8 cellular contexts compared by ENCODE assay signal in the genomic region with DNA sequence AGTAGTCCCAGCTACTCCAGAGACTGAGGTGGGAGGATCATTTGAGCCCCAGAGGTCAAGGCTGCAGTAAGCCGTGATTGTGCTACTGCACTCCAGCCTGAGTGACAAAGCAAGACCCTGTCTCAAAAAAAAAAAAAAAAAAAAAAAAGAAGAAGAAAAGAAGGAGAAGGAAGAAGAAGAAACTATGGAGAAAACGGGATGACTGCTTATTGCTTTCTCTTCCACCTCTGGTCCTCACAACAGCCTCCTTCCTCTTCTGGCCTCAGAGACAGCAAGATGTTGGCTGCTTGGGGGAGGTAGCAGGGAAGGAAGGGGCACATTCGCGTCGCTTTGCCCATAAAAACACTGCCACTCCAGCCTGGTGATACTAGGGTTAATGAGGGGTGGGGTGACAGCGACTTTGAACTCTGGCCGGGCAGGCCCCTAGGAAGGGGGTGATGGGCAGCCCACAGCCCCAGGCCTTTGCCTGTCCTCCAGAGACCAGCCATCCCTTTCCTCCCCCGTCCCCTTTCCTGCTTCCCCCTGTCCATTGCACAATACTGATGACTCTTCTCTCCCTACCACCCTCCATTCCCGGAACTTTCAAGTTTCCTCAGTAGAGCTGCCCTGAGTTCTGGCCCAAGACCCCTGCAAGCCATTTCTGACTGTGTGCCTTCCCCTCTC. TPM values are rescaled to one million over a fixed set of nuclear protein-coding genes. Genes with fewer than 3 reads are reported as not detected.
DNase-seq lines count a peak whose midpoint lies in the region; ATAC-seq and TF ChIP-seq lines count a peak whose summit lies in the region.

No MANE protein-coding gene starts in this region.

- H3K4me3 Mint-ChIP-seq in activated T-cell treated with anti-CD3 and anti-CD28 coated beads, Interleukin-2, amount 50 U/mL, for 24 hours = peak overlapping the region; percentile 79
- peak overlapping the region; percentile 91 for H3K4me3 Mint-ChIP-seq in activated T-helper 2 cell treated with anti-CD3 and anti-CD28 coated beads, Interferon-gamma antibody, Interleukin-2, Interleukin-4, amounts not matched to agents 10 μg/mL and 5 μg/mL and 100 μg/mL, durations not matched to agents 14 hours and 24 hours and 36 hours (ENCODE audit: low read depth)
- H3K4me3 Mint-ChIP-seq in type B pancreatic cell = peak overlapping the region; percentile 57

- H3K4me1 Mint-ChIP-seq in activated T-cell treated with anti-CD3 and anti-CD28 coated beads, Interleukin-2, amount 50 U/mL, for 24 hours (ENCODE audit: low read depth) = peaks cover 55% of the 10 kb centered on the region
- peaks cover 47% of the 10 kb centered on the region for H3K4me1 Mint-ChIP-seq in activated T-helper 2 cell treated with anti-CD3 and anti-CD28 coated beads, Interferon-gamma antibody, Interleukin-2, Interleukin-4, amounts not matched to agents 10 μg/mL and 5 μg/mL and 100 μg/mL, durations not matched to agents 14 hours and 24 hours and 36 hours (ENCODE audit: low read depth)
- H3K4me1 Mint-ChIP-seq in type B pancreatic cell (ENCODE audit: unreplicated experiment) = peaks cover 28% of the 10 kb centered on the region

- peaks cover 41% of the 10 kb centered on the region for H3K36me3 Mint-ChIP-seq in activated T-cell treated with anti-CD3 and anti-CD28 coated beads, Interleukin-2, amount 50 U/mL, for 24 hours (ENCODE audit: low read depth)
- H3K36me3 Mint-ChIP-seq in activated T-helper 2 cell treated with anti-CD3 and anti-CD28 coated beads, Interferon-gamma antibody, Interleukin-2, Interleukin-4, amounts not matched to agents 10 μg/mL and 5 μg/mL and 100 μg/mL, durations not matched to agents 14 hours and 24 hours and 36 hours (ENCODE audit: low read depth) = peaks cover 26% of the 10 kb centered on the region
- no peaks in the 10 kb centered on the region for H3K36me3 Mint-ChIP-seq in type B pancreatic cell

- ATAC-seq in HG03025 (IDR thresholded peaks at IDR 0.05; ENCODE audit: low FRiP score, unreplicated experiment) = no peak
- ATAC-seq in HG02870 (IDR thresholded peaks at IDR 0.05; ENCODE audit: unreplicated experiment) = no peak
- no peak for ATAC-seq in GM18858 (IDR thresholded peaks at IDR 0.05; ENCODE audit: unreplicated experiment)

- H3K9me3 Mint-ChIP-seq in activated T-cell treated with anti-CD3 and anti-CD28 coated beads, Interleukin-2, amount 50 U/mL, for 24 hours = no peaks in the 10 kb centered on the region
- no peaks in the 10 kb centered on the region for H3K9me3 Mint-ChIP-seq in activated T-helper 2 cell treated with anti-CD3 and anti-CD28 coated beads, Interferon-gamma antibody, Interleukin-2, Interleukin-4, amounts not matched to agents 10 μg/mL and 5 μg/mL and 100 μg/mL, durations not matched to agents 14 hours and 24 hours and 36 hours
- no peaks in the 10 kb centered on the region for H3K9me3 Mint-ChIP-seq in type B pancreatic cell

- no peak for TF ChIP-seq CTCF in type B pancreatic cell (conservative IDR thresholded peaks at IDR 0.05)

- intact Hi-C loops in activated T-helper 2 cell treated with anti-CD3 and anti-CD28 coated beads, Interferon-gamma antibody, Interleukin-2, Interleukin-4, amounts not matched to agents 10 μg/mL and 5 μg/mL and 100 μg/mL, durations not matched to agents 14 hours and 24 hours and 36 hours (cut with micrococcal nuclease) = no loop called here

- H3K27ac Mint-ChIP-seq in activated T-cell treated with anti-CD3 and anti-CD28 coated beads, Interleukin-2, amount 50 U/mL, for 24 hours = peak overlapping the region; percentile 93
- H3K27ac Mint-ChIP-seq in activated T-helper 2 cell treated with anti-CD3 and anti-CD28 coated beads, Interferon-gamma antibody, Interleukin-2, Interleukin-4, amounts not matched to agents 10 μg/mL and 5 μg/mL and 100 μg/mL, durations not matched to agents 14 hours and 24 hours and 36 hours = peak overlapping the region; percentile 71
- no peak overlapping the region for H3K27ac Mint-ChIP-seq in type B pancreatic cell

- H3K27me3 Mint-ChIP-seq in activated T-cell treated with anti-CD3 and anti-CD28 coated beads, Interleukin-2, amount 50 U/mL, for 24 hours = no peaks in the 10 kb centered on the region
- no peaks in the 10 kb centered on the region for H3K27me3 Mint-ChIP-seq in activated T-helper 2 cell treated with anti-CD3 and anti-CD28 coated beads, Interferon-gamma antibody, Interleukin-2, Interleukin-4, amounts not matched to agents 10 μg/mL and 5 μg/mL and 100 μg/mL, durations not matched to agents 14 hours and 24 hours and 36 hours (ENCODE audit: low read depth)
- H3K27me3 Mint-ChIP-seq in type B pancreatic cell = peaks cover 15% of the 10 kb centered on the region

- DNase-seq in activated T-cell treated with anti-CD3 and anti-CD28 coated beads, Interleukin-2, amount 50 U/mL, for 24 hours = no peak
- DNase-seq in activated T-cell treated with anti-CD3 and anti-CD28 coated beads for 4 hours (no peak), islet precursor cell (peak; percentile 57), type B pancreatic cell (ENCODE audit: extremely low spot score, unreplicated experiment) (no peak)
- no peak for DNase-seq in activated T-helper 2 cell treated with anti-CD3 and anti-CD28 coated beads, Interferon-gamma antibody, Interleukin-2, Interleukin-4, amounts not matched to agents 10 μg/mL and 5 μg/mL and 100 μg/mL, durations not matched to agents 14 hours and 24 hours and 36 hours (ENCODE audit: low spot score)

RNA-seq across cellular contexts. Expression of a gene that starts 2.0 kb away (rescaled TPM):
- total RNA-seq in activated T-helper 2 cell treated with anti-CD3 and anti-CD28 coated beads, Interferon-gamma antibody, Interleukin-2, Interleukin-4, amounts not matched to agents 10 μg/mL and 5 μg/mL and 100 μg/mL, durations not matched to agents 14 hours and 24 hours and 36 hours = 60.7 and 67.5 TPM in 2 replicates
- 44.5 and 86.1 TPM in 2 replicates for total RNA-seq in type B pancreatic cell (ENCODE audit: low replicate concordance)

RNA-seq across cellular contexts. Expression of a gene that starts 13.7 kb away (rescaled TPM):
- total RNA-seq in activated T-helper 2 cell treated with anti-CD3 and anti-CD28 coated beads, Interferon-gamma antibody, Interleukin-2, Interleukin-4, amounts not matched to agents 10 μg/mL and 5 μg/mL and 100 μg/mL, durations not matched to agents 14 hours and 24 hours and 36 hours = 14.8 and 15.1 TPM in 2 replicates
- total RNA-seq in type B pancreatic cell (ENCODE audit: low replicate concordance) = 14.8 and 19.0 TPM in 2 replicates

RNA-seq across cellular contexts. Expression of a gene that starts 15.8 kb away (rescaled TPM):
- 10.6 and 13.4 TPM in 2 replicates for total RNA-seq in activated T-helper 2 cell treated with anti-CD3 and anti-CD28 coated beads, Interferon-gamma antibody, Interleukin-2, Interleukin-4, amounts not matched to agents 10 μg/mL and 5 μg/mL and 100 μg/mL, durations not matched to agents 14 hours and 24 hours and 36 hours
- total RNA-seq in type B pancreatic cell (ENCODE audit: low replicate concordance) = 7.8 and 9.3 TPM in 2 replicates

RNA-seq across cellular contexts. Expression of a gene that starts 17.0 kb away (rescaled TPM):
- total RNA-seq in activated T-helper 2 cell treated with anti-CD3 and anti-CD28 coated beads, Interferon-gamma antibody, Interleukin-2, Interleukin-4, amounts not matched to agents 10 μg/mL and 5 μg/mL and 100 μg/mL, durations not matched to agents 14 hours and 24 hours and 36 hours = 0.32 TPM in 1 of 2 replicates, not detected in the other
- total RNA-seq in type B pancreatic cell (ENCODE audit: low replicate concordance) = 0.75 and 2.3 TPM in 2 replicates

RNA-seq across cellular contexts. Expression of a gene that starts 38.9 kb away (rescaled TPM):
- 310 and 323 TPM in 2 replicates for total RNA-seq in activated T-helper 2 cell treated with anti-CD3 and anti-CD28 coated beads, Interferon-gamma antibody, Interleukin-2, Interleukin-4, amounts not matched to agents 10 μg/mL and 5 μg/mL and 100 μg/mL, durations not matched to agents 14 hours and 24 hours and 36 hours
- total RNA-seq in type B pancreatic cell (ENCODE audit: low replicate concordance) = 29.7 and 47.1 TPM in 2 replicates
